ENCODE assay signal across 28 cellular contexts in genomic region chr6:38476141-38476540, GRCh38.
"Had no signal": no experiment of that assay in that cellular context is flagged by ENCODE, and none has a peak within 500 bp of the region (broad histone marks: within the 10 kb centered on the region; RNA-seq: fewer than 3 reads in every experiment).

No MANE protein-coding gene starts in this region.

- H3K36me3 ChIP-seq: brain microvascular endothelial cell, esophagus squamous epithelium, heart left ventricle, lower lobe of right lung, neural progenitor cell, thoracic aorta had no signal

- DNase-seq: activated CD4-positive, alpha-beta T cell treated with anti-CD3 and anti-CD28 coated beads for 4 hours; activated CD4-positive, alpha-beta T cell treated with anti-CD3 and anti-CD28 coated beads, Interleukin-2, amount 50 U/mL, for 4 hours; activated effector memory CD4-positive, alpha-beta T cell treated with Interleukin-2 at 50 U/mL for 16 hours; activated naive CD4-positive, alpha-beta T cell treated with Interleukin-2 at 50 U/mL for 16 hours; aorta; brain microvascular endothelial cell; central memory CD4-positive, alpha-beta T cell; effector CD4-positive, alpha-beta T cell; esophagus squamous epithelium; heart left ventricle; hypothalamus; kidney glomerular epithelial cell; lower lobe of right lung; mesendoderm; natural killer cell; occipital lobe; right cardiac atrium; stimulated activated CD4-positive, alpha-beta T cell treated with anti-CD3 and anti-CD28 coated beads, Interleukin-12 subunit alpha, Interleukin-12 subunit beta, amount 100 ng/mL, for 4 hours; stimulated activated CD4-positive, alpha-beta T cell treated with anti-CD3 and anti-CD28 coated beads, Interleukin-4, amount 100 ng/mL, for 1 hour; stimulated activated naive CD8-positive, alpha-beta T cell treated with anti-CD3 and anti-CD28 coated beads, Interleukin-15, Interleukin-2, amounts not matched to agents 100 U/mL and 50 U/mL, for 24 hours; T-helper 1 cell; trophoblast cell had no signal

- H2AFZ ChIP-seq: neural progenitor cell had no signal

- H3K27me3 Mint-ChIP-seq: activated naive CD8-positive, alpha-beta T cell; dendritic cell treated with granulocyte-macrophage colony-stimulating factor and Interleukin-4, amounts not matched to agents 40 ng/mL and 50 ng/mL, for 4 days had no signal

- H3K9me3 Mint-ChIP-seq: natural killer cell, neural progenitor cell had no signal

- H3K9ac ChIP-seq: neural progenitor cell had no signal

- H3K4me3 ChIP-seq: esophagus squamous epithelium, heart left ventricle, lower lobe of right lung, neural progenitor cell, thoracic aorta had no signal

- H3K4me3 Mint-ChIP-seq: activated naive CD8-positive, alpha-beta T cell; dendritic cell treated with granulocyte-macrophage colony-stimulating factor and Interleukin-4, amounts not matched to agents 40 ng/mL and 50 ng/mL, for 4 days; natural killer cell; neural progenitor cell; T-helper 2 cell treated with Interferon-gamma antibody and Interleukin-4, amounts not matched to agents 5 μg/mL and 100 μg/mL, for 36 hours had no signal

- H3K27ac Mint-ChIP-seq: activated naive CD8-positive, alpha-beta T cell; dendritic cell treated with granulocyte-macrophage colony-stimulating factor and Interleukin-4, amounts not matched to agents 40 ng/mL and 50 ng/mL, for 4 days; neural progenitor cell; T-helper 2 cell treated with Interferon-gamma antibody and Interleukin-4, amounts not matched to agents 5 μg/mL and 100 μg/mL, for 36 hours had no signal

- H3K27me3 ChIP-seq: brain microvascular endothelial cell, esophagus squamous epithelium, heart left ventricle had no signal

- H3K27ac ChIP-seq: brain microvascular endothelial cell, epithelial cell of prostate, esophagus squamous epithelium, heart left ventricle, lower lobe of right lung, neural progenitor cell, thoracic aorta had no signal

- H3K4me1 ChIP-seq: esophagus squamous epithelium had no signal

- H3K36me3 Mint-ChIP-seq: natural killer cell, neural progenitor cell had no signal

- H3K9me3 ChIP-seq: esophagus squamous epithelium, heart left ventricle, lower lobe of right lung, thoracic aorta had no signal
